ENCODE assay signal across 1 cellular context in genomic region chr21:43789276-43790052, GRCh38.
TF ChIP-seq lines count a peak whose summit lies in the region.

RRP1 (plus strand) TSS chr21:43789577; CDS start chr21:43789630, 53 bp downstream.

TF ChIP-seq in K562, 482 proteins besides CTCF, POLR2A, EP300 and RAD21 (continued from another document and continues in another):
- TF ChIP-seq HBP1 (CRISPR knock-in tag; IDR thresholded peaks at IDR 0.05) (no peak), KLF16 (IDR thresholded peaks at IDR 0.05) (no peak; the same call in 1 of the 2 replicates), ZBTB17 (CRISPR knock-in tag; IDR thresholded peaks at IDR 0.05) (0 out of 2 replicates have a peak, but pooled peaks have one; percentile 45), VEZF1 (CRISPR knock-in tag; IDR thresholded peaks at IDR 0.05) (peak; percentile 90), CBFA2T2 (conservative IDR thresholded peaks at IDR 0.05) (no peak), NR2C1 (IDR thresholded peaks at IDR 0.05) (no peak), NR2C1 (tag; IDR thresholded peaks at IDR 0.05) (no peak), MAFF (IDR thresholded peaks at IDR 0.05; ENCODE audit: low read length) (no peak), TFAP4 (CRISPR knock-in tag; IDR thresholded peaks at IDR 0.05; ENCODE audit: borderline replicate concordance) (peak; percentile 69), ZNF431 (CRISPR knock-in tag; IDR thresholded peaks at IDR 0.05) (peak; percentile 15; the same call in 1 of the 2 replicates), ZNF76 (CRISPR knock-in tag; IDR thresholded peaks at IDR 0.05; ENCODE audit: borderline replicate concordance) (peak; percentile 63; the same call in 1 of the 2 replicates), TEAD1 (CRISPR knock-in tag; IDR thresholded peaks at IDR 0.05) (peak in 1 of 2 experiments; percentile 93; a peak in 2 of 4 replicates), ZNF253 (CRISPR knock-in tag; conservative IDR thresholded peaks at IDR 0.05) (no peak), GTF2F1 (IDR thresholded peaks at IDR 0.05; ENCODE audit: low read depth, low read length) (peak; percentile 78; the same call in 1 of the 2 replicates), NR0B1 (IDR thresholded peaks at IDR 0.05; ENCODE audit: partially characterized antibody) (no peak), NR2C2 (CRISPR knock-in tag; IDR thresholded peaks at IDR 0.05) (peak; percentile 81), NR2C2 (tag; IDR thresholded peaks at IDR 0.05) (peak; percentile 80), ZBTB7A (IDR thresholded peaks at IDR 0.05; ENCODE audit: borderline replicate concordance, control insufficient read depth, low read depth, low read length) (peak; percentile 57; the same call in 1 of the 2 replicates), E2F5 (CRISPR knock-in tag; IDR thresholded peaks at IDR 0.05) (no peak), TBP (optimal IDR thresholded peaks at IDR 0.05; ENCODE audit: low read depth, low read length) (peak; percentile 65), HDAC2 (IDR thresholded peaks at IDR 0.05) (peak; percentile 9; the same call in 1 of the 2 replicates), MAFK (IDR thresholded peaks at IDR 0.05; ENCODE audit: low read length) (peak; percentile 32), TGIF2 (CRISPR knock-in tag; IDR thresholded peaks at IDR 0.05) (peak; percentile 72; the same call in 1 of the 2 replicates), GATAD2B (IDR thresholded peaks at IDR 0.05; ENCODE audit: borderline replicate concordance) (peak; percentile 78; the same call in 1 of the 2 replicates), SAFB (IDR thresholded peaks at IDR 0.05; ENCODE audit: borderline replicate concordance, low read depth, low read length) (0 out of 2 replicates have a peak, but pooled peaks have one; percentile 37), ZBTB2 (IDR thresholded peaks at IDR 0.05) (peak; percentile 89), PML (IDR thresholded peaks at IDR 0.05; ENCODE audit: low read length) (peak; percentile 76), ZNF282 (CRISPR knock-in tag; IDR thresholded peaks at IDR 0.05) (0 out of 2 replicates have a peak, but pooled peaks have one; percentile 89), E4F1 (CRISPR knock-in tag; IDR thresholded peaks at IDR 0.05; ENCODE audit: borderline replicate concordance) (no peak), GABPA (tag; conservative IDR thresholded peaks at IDR 0.05; ENCODE audit: low read depth) (no peak; the same call in none of the 2 replicates), THAP12 (CRISPR knock-in tag; IDR thresholded peaks at IDR 0.05) (peak; percentile 94), FUS (optimal IDR thresholded peaks at IDR 0.05; ENCODE audit: low read depth, low read length) (peak; percentile 91), BHLHE40 (IDR thresholded peaks at IDR 0.05; ENCODE audit: low read length) (peak; percentile 78), KLF1 (tag; IDR thresholded peaks at IDR 0.05) (no peak), TAF1 (IDR thresholded peaks at IDR 0.05; ENCODE audit: control insufficient read depth, extremely low read depth, insufficient read depth, low read length, severe bottlenecking) (peak; percentile 78), NFATC3 (IDR thresholded peaks at IDR 0.05) (no peak), ID3 (CRISPR knock-in tag; IDR thresholded peaks at IDR 0.05) (no peak), ID3 (tag; IDR thresholded peaks at IDR 0.05) (peak; percentile 94), ZKSCAN1 (IDR thresholded peaks at IDR 0.05; ENCODE audit: low read depth, low read length) (peak; percentile 85), BRD4 (IDR thresholded peaks at IDR 0.05) (no peak), KHSRP (IDR thresholded peaks at IDR 0.05) (peak; percentile 89), DIDO1 (tag; IDR thresholded peaks at IDR 0.05; ENCODE audit: low read depth) (peak; percentile 72), ZNF217 (CRISPR knock-in tag; IDR thresholded peaks at IDR 0.05) (no peak), ZNF41 (CRISPR knock-in tag; conservative IDR thresholded peaks at IDR 0.05) (no peak), PHB2 (IDR thresholded peaks at IDR 0.05; ENCODE audit: low read depth) (no peak), E2F8 (IDR thresholded peaks at IDR 0.05; ENCODE audit: low read depth, partially characterized antibody) (peak; percentile 27), RCOR1 (IDR thresholded peaks at IDR 0.05; ENCODE audit: borderline replicate concordance in 1 of 2, low read depth in 2 of 2, low read length in 2 of 2) (peak in 1 of 2 experiments; percentile 50; a peak in 1 of 4 replicates), NBN (IDR thresholded peaks at IDR 0.05; ENCODE audit: low read depth) (peak; percentile 74), SMAD2 (IDR thresholded peaks at IDR 0.05; ENCODE audit: low read depth, low read length) (no peak), ZNF146 (CRISPR knock-in tag; IDR thresholded peaks at IDR 0.05; ENCODE audit: unreplicated experiment) (no peak), FIP1L1 (IDR thresholded peaks at IDR 0.05; ENCODE audit: low read depth, low read length, poor library complexity, severe bottlenecking) (peak; percentile 97), CCAR2 (IDR thresholded peaks at IDR 0.05; ENCODE audit: low read depth, low read length) (no peak), NCOA4 (IDR thresholded peaks at IDR 0.05; ENCODE audit: partially characterized antibody) (no peak), SP2 (IDR thresholded peaks at IDR 0.05; ENCODE audit: extremely low read depth, low read depth, low read length, poor library complexity, severe bottlenecking) (no peak), ETV6 (IDR thresholded peaks at IDR 0.05; ENCODE audit: borderline replicate concordance in 1 of 2, low read depth in 2 of 2, low read length in 1 of 2) (no peak), ETV6 (CRISPR knock-in tag; IDR thresholded peaks at IDR 0.05; ENCODE audit: borderline replicate concordance) (0 out of 2 replicates have a peak, but pooled peaks have one; percentile 72), EGR1 (conservative IDR thresholded peaks at IDR 0.05) (peak; percentile 92), NEUROD1 (IDR thresholded peaks at IDR 0.05; ENCODE audit: borderline replicate concordance, low read depth, low read length, partially characterized antibody) (peak; percentile 63)
